In genomic region chr2:222944552-222944951, GRCh38 we compare ENCODE assay signal across 2 cellular contexts.
TF ChIP-seq lines count a peak whose summit lies in the region.

No MANE protein-coding gene starts in this region.

TF ChIP-seq in SK-N-SH, 30 proteins besides CTCF, POLR2A, EP300 and RAD21 (continued from another document):
- TF ChIP-seq USF2 (IDR thresholded peaks at IDR 0.05; ENCODE audit: borderline replicate concordance, low read depth, low read length) (no peak), IRF3 (IDR thresholded peaks at IDR 0.05; ENCODE audit: low read depth, low read length) (no peak), FOXM1 (IDR thresholded peaks at IDR 0.05; ENCODE audit: low read depth) (no peak), TCF12 (IDR thresholded peaks at IDR 0.05) (no peak), GATA2 (CRISPR knock-in tag; IDR thresholded peaks at IDR 0.05) (no peak), TAF1 (IDR thresholded peaks at IDR 0.05; ENCODE audit: borderline replicate concordance, low read depth, low read length) (no peak), RCOR1 (IDR thresholded peaks at IDR 0.05; ENCODE audit: low read length) (no peak), PBX3 (IDR thresholded peaks at IDR 0.05) (no peak)

TF ChIP-seq in SK-N-SH treated with all-trans-retinoic acid at 6 μM for 48 hours, 23 proteins besides CTCF, POLR2A, EP300 and RAD21 (continued from another document):
- no peak for TF ChIP-seq TSHZ2 (CRISPR knock-in tag; IDR thresholded peaks at IDR 0.05)
